8 cellular contexts compared by ENCODE assay signal in genomic region chr4:38948551-38948950, GRCh38.
DNase-seq lines count a peak whose midpoint lies in the region; ATAC-seq lines count a peak whose summit lies in the region.

No MANE protein-coding gene starts in this region.

- DNase-seq in AG08396 (ENCODE audit: low spot score) (peak; percentile 67), NCI-H446 treated with DMSO at 0.1 percent for 48 hours (lab: John Stamatoyannopoulos, UW) (peak; percentile 24), epithelial cell of prostate (ENCODE audit: low read depth, low spot score) (peak; percentile 22), myocyte (ENCODE audit: low read depth) (peak; percentile 69)

- ATAC-seq in HG02981 (IDR thresholded peaks at IDR 0.05; ENCODE audit: unreplicated experiment) (no peak), HG03039 (IDR thresholded peaks at IDR 0.05; ENCODE audit: unreplicated experiment) (no peak), HG03175 (IDR thresholded peaks at IDR 0.05; ENCODE audit: unreplicated experiment) (no peak), GM18873 (IDR thresholded peaks at IDR 0.05; ENCODE audit: low FRiP score, unreplicated experiment) (no peak)

- peak overlapping the region; percentile 76 for H3K27ac ChIP-seq in epithelial cell of prostate
